Comparison of ENCODE assay signal across 1 cellular context in the genomic region with DNA sequence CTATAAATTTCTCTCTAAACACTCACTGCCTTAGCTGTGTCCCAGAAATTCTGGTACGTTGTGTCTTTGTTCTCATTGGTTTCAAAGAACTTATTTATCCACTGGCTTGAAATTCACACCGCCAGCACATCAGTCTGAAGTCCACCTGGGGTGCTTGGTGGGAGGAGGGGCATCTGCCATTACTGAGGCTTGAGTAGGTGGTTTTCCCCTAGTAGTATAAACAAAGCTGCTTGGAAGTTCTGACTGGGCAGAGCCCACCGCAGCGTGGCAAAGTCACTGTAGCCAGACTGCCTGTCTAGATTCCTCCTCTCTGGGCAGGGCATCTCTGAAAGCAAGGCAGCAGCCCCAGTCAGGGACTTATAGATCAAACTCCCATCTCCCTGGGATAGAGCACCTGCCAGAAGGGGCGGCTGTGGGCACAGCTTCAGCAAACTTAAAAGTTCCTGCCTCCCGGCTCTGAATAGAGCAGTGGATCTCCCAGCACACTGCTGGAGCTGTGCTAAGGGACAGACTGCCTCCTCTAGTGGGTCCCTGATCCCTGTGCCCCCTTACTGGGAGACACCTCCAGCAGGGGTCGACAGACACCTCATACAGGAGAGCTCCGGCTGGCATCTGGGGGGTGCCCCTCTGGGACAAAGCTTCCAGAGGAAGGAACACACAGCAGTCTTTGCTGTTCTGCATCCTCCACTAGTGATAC.
TF ChIP-seq lines count a peak whose summit lies in the region.

No MANE protein-coding gene starts in this region.

TF ChIP-seq in HepG2, 621 proteins besides CTCF, POLR2A, EP300 and RAD21 (continued from another document and continues in another):
- TF ChIP-seq, protein P1, sequence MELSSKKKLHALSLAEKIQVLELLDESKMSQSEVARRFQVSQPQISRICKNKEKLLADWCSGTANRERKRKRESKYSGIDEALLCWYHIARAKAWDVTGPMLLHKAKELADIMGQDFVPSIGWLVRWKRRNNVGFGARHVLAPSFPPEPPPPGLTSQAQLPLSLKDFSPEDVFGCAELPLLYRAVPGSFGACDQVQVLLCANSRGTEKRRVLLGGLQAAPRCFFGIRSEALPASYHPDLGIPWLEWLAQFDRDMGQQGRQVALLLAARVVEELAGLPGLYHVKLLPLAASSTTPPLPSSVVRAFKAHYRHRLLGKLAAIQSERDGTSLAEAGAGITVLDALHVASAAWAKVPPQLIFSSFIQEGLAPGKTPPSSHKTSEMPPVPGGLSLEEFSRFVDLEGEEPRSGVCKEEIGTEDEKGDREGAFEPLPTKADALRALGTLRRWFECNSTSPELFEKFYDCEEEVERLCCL (CRISPR knock-in tag; IDR thresholded peaks at IDR 0.05; ENCODE audit: borderline replicate concordance), result no peak
- TF ChIP-seq ZNF615 (CRISPR knock-in tag; IDR thresholded peaks at IDR 0.05; ENCODE audit: borderline replicate concordance), result no peak
- no peak for TF ChIP-seq GTF3A (CRISPR knock-in tag; conservative IDR thresholded peaks at IDR 0.05)
- peak; percentile 34 for TF ChIP-seq POGZ (CRISPR knock-in tag; IDR thresholded peaks at IDR 0.05)
- no peak for TF ChIP-seq ZNF282 (IDR thresholded peaks at IDR 0.05; ENCODE audit: partially characterized antibody)
- peak; percentile 85 for TF ChIP-seq HNF4A (CRISPR knock-in tag; IDR thresholded peaks at IDR 0.05)
- TF ChIP-seq ZNF549 (CRISPR knock-in tag; IDR thresholded peaks at IDR 0.05), result no peak
- TF ChIP-seq ZZZ3 (CRISPR knock-in tag; IDR thresholded peaks at IDR 0.05; ENCODE audit: borderline replicate concordance), result no peak
- TF ChIP-seq, protein P2, sequence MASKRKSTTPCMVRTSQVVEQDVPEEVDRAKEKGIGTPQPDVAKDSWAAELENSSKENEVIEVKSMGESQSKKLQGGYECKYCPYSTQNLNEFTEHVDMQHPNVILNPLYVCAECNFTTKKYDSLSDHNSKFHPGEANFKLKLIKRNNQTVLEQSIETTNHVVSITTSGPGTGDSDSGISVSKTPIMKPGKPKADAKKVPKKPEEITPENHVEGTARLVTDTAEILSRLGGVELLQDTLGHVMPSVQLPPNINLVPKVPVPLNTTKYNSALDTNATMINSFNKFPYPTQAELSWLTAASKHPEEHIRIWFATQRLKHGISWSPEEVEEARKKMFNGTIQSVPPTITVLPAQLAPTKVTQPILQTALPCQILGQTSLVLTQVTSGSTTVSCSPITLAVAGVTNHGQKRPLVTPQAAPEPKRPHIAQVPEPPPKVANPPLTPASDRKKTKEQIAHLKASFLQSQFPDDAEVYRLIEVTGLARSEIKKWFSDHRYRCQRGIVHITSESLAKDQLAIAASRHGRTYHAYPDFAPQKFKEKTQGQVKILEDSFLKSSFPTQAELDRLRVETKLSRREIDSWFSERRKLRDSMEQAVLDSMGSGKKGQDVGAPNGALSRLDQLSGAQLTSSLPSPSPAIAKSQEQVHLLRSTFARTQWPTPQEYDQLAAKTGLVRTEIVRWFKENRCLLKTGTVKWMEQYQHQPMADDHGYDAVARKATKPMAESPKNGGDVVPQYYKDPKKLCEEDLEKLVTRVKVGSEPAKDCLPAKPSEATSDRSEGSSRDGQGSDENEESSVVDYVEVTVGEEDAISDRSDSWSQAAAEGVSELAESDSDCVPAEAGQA (IDR thresholded peaks at IDR 0.05; ENCODE audit: low read depth), result no peak
- TF ChIP-seq, protein P2 (CRISPR knock-in tag; IDR thresholded peaks at IDR 0.05; ENCODE audit: borderline replicate concordance), result no peak
- no peak for TF ChIP-seq ARHGAP35 (CRISPR knock-in tag; IDR thresholded peaks at IDR 0.05; ENCODE audit: borderline replicate concordance)
- no peak for TF ChIP-seq ZBTB39 (CRISPR knock-in tag; IDR thresholded peaks at IDR 0.05)
- TF ChIP-seq, protein P3, sequence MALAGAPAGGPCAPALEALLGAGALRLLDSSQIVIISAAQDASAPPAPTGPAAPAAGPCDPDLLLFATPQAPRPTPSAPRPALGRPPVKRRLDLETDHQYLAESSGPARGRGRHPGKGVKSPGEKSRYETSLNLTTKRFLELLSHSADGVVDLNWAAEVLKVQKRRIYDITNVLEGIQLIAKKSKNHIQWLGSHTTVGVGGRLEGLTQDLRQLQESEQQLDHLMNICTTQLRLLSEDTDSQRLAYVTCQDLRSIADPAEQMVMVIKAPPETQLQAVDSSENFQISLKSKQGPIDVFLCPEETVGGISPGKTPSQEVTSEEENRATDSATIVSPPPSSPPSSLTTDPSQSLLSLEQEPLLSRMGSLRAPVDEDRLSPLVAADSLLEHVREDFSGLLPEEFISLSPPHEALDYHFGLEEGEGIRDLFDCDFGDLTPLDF (CRISPR knock-in tag; IDR thresholded peaks at IDR 0.05), result no peak
- no peak for TF ChIP-seq CAMTA2 (CRISPR knock-in tag; IDR thresholded peaks at IDR 0.05; ENCODE audit: borderline replicate concordance)
- no peak for TF ChIP-seq CHD2 (IDR thresholded peaks at IDR 0.05; ENCODE audit: low read depth, low read length)
- TF ChIP-seq ISL2 (CRISPR knock-in tag; IDR thresholded peaks at IDR 0.05), result peak; percentile 28; the same call in 1 of the 2 replicates
- TF ChIP-seq ZEB1 (IDR thresholded peaks at IDR 0.05; ENCODE audit: insufficient replicate concordance, low read depth), result no peak
- 0 out of 2 replicates have a peak, but pooled peaks have one; percentile 25 for TF ChIP-seq HDAC1 (CRISPR knock-in tag; IDR thresholded peaks at IDR 0.05)
- TF ChIP-seq MIER3 (CRISPR knock-in tag; IDR thresholded peaks at IDR 0.05; ENCODE audit: borderline replicate concordance), result no peak
- 0 out of 2 replicates have a peak, but pooled peaks have one; percentile 25 for TF ChIP-seq REPIN1 (CRISPR knock-in tag; IDR thresholded peaks at IDR 0.05; ENCODE audit: borderline replicate concordance, low read depth)
- no peak for TF ChIP-seq MTF2 (CRISPR knock-in tag; IDR thresholded peaks at IDR 0.05; ENCODE audit: borderline replicate concordance)
- no peak for TF ChIP-seq ZNF678 (CRISPR knock-in tag; IDR thresholded peaks at IDR 0.05)
- TF ChIP-seq KDM2A (CRISPR knock-in tag; IDR thresholded peaks at IDR 0.05; ENCODE audit: borderline replicate concordance, low read depth), result 0 out of 2 replicates have a peak, but pooled peaks have one; percentile 13
- no peak for TF ChIP-seq ZNF33A (CRISPR knock-in tag; IDR thresholded peaks at IDR 0.05; ENCODE audit: borderline replicate concordance)
- no peak for TF ChIP-seq KAT2B (IDR thresholded peaks at IDR 0.05; ENCODE audit: borderline replicate concordance, low read depth, low read length)
- no peak for TF ChIP-seq CC2D1A (CRISPR knock-in tag; IDR thresholded peaks at IDR 0.05)
- no peak for TF ChIP-seq ZNF251 (CRISPR knock-in tag; IDR thresholded peaks at IDR 0.05)
- TF ChIP-seq SSRP1 (CRISPR knock-in tag; IDR thresholded peaks at IDR 0.05), result no peak
- TF ChIP-seq ZMYM4 (CRISPR knock-in tag; IDR thresholded peaks at IDR 0.05), result peak; percentile 56; the same call in 1 of the 2 replicates
- no peak for TF ChIP-seq ZNF570 (CRISPR knock-in tag; IDR thresholded peaks at IDR 0.05; ENCODE audit: borderline replicate concordance)
- no peak for TF ChIP-seq ZNF225 (CRISPR knock-in tag; IDR thresholded peaks at IDR 0.05)
- peak; percentile 61; the same call in 1 of the 2 replicates for TF ChIP-seq TBX2 (CRISPR knock-in tag; IDR thresholded peaks at IDR 0.05; ENCODE audit: borderline replicate concordance)
- no peak for TF ChIP-seq RARG (CRISPR knock-in tag; IDR thresholded peaks at IDR 0.05; ENCODE audit: low read depth)
- TF ChIP-seq, protein P4, sequence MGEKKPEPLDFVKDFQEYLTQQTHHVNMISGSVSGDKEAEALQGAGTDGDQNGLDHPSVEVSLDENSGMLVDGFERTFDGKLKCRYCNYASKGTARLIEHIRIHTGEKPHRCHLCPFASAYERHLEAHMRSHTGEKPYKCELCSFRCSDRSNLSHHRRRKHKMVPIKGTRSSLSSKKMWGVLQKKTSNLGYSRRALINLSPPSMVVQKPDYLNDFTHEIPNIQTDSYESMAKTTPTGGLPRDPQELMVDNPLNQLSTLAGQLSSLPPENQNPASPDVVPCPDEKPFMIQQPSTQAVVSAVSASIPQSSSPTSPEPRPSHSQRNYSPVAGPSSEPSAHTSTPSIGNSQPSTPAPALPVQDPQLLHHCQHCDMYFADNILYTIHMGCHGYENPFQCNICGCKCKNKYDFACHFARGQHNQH (CRISPR knock-in tag; IDR thresholded peaks at IDR 0.05), result no peak
- TF ChIP-seq ZBTB7B (CRISPR knock-in tag; IDR thresholded peaks at IDR 0.05), result peak; percentile 6; the same call in 1 of the 2 replicates
- TF ChIP-seq ATRX (CRISPR knock-in tag; IDR thresholded peaks at IDR 0.05; ENCODE audit: borderline replicate concordance), result no peak
- TF ChIP-seq CREM (IDR thresholded peaks at IDR 0.05), result peak; percentile 16; the same call in 1 of the 2 replicates
- TF ChIP-seq CREM (CRISPR knock-in tag; IDR thresholded peaks at IDR 0.05), result no peak
- TF ChIP-seq JUNB (CRISPR knock-in tag; IDR thresholded peaks at IDR 0.05; ENCODE audit: borderline replicate concordance), result no peak
- TF ChIP-seq PHF21A (CRISPR knock-in tag; IDR thresholded peaks at IDR 0.05), result peak; percentile 41; the same call in 1 of the 2 replicates
- TF ChIP-seq, protein P5, sequence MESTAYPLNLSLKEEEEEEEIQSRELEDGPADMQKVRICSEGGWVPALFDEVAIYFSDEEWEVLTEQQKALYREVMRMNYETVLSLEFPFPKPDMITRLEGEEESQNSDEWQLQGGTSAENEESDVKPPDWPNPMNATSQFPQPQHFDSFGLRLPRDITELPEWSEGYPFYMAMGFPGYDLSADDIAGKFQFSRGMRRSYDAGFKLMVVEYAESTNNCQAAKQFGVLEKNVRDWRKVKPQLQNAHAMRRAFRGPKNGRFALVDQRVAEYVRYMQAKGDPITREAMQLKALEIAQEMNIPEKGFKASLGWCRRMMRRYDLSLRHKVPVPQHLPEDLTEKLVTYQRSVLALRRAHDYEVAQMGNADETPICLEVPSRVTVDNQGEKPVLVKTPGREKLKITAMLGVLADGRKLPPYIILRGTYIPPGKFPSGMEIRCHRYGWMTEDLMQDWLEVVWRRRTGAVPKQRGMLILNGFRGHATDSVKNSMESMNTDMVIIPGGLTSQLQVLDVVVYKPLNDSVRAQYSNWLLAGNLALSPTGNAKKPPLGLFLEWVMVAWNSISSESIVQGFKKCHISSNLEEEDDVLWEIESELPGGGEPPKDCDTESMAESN (CRISPR knock-in tag; conservative IDR thresholded peaks at IDR 0.05), result 0 out of 2 replicates have a peak, but pooled peaks have one; percentile 44
- TF ChIP-seq ZNF138 (CRISPR knock-in tag; IDR thresholded peaks at IDR 0.05; ENCODE audit: low read depth), result no peak
- no peak for TF ChIP-seq ZNF674 (CRISPR knock-in tag; IDR thresholded peaks at IDR 0.05; ENCODE audit: low read depth)
- TF ChIP-seq, protein P6, sequence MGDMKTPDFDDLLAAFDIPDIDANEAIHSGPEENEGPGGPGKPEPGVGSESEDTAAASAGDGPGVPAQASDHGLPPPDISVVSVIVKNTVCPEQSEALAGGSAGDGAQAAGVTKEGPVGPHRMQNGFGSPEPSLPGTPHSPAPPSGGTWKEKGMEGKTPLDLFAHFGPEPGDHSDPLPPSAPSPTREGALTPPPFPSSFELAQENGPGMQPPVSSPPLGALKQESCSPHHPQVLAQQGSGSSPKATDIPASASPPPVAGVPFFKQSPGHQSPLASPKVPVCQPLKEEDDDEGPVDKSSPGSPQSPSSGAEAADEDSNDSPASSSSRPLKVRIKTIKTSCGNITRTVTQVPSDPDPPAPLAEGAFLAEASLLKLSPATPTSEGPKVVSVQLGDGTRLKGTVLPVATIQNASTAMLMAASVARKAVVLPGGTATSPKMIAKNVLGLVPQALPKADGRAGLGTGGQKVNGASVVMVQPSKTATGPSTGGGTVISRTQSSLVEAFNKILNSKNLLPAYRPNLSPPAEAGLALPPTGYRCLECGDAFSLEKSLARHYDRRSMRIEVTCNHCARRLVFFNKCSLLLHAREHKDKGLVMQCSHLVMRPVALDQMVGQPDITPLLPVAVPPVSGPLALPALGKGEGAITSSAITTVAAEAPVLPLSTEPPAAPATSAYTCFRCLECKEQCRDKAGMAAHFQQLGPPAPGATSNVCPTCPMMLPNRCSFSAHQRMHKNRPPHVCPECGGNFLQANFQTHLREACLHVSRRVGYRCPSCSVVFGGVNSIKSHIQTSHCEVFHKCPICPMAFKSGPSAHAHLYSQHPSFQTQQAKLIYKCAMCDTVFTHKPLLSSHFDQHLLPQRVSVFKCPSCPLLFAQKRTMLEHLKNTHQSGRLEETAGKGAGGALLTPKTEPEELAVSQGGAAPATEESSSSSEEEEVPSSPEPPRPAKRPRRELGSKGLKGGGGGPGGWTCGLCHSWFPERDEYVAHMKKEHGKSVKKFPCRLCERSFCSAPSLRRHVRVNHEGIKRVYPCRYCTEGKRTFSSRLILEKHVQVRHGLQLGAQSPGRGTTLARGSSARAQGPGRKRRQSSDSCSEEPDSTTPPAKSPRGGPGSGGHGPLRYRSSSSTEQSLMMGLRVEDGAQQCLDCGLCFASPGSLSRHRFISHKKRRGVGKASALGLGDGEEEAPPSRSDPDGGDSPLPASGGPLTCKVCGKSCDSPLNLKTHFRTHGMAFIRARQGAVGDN (CRISPR knock-in tag; IDR thresholded peaks at IDR 0.05), result peak; percentile 38; the same call in 1 of the 2 replicates
- TF ChIP-seq ZNF891 (CRISPR knock-in tag; IDR thresholded peaks at IDR 0.05), result no peak
